In genomic region chr1:53687886-53688285, GRCh38 we compare ENCODE assay signal across 26 cellular contexts. TPM values are rescaled to one million over a fixed set of nuclear protein-coding genes. Genes with fewer than 3 reads are reported as not detected.
A peak's percentile ranks its signal among the peaks of the same experiment; 100 is the strongest.
DNase-seq lines count a peak whose midpoint lies in the region; ATAC-seq, FAIRE-seq and TF ChIP-seq lines count a peak whose summit lies in the region.
"Had no signal": no experiment of that assay in that cellular context is flagged by ENCODE, and none has a peak within 500 bp of the region (broad histone marks: within the 10 kb centered on the region; RNA-seq: fewer than 3 reads in every experiment).

No MANE protein-coding gene starts in this region.

- 4% methylated on average over 20 of the region's 20 CpGs for WGBS in K562 (ENCODE audit: insufficient coverage, low coverage, missing lambda C conversion rate)
- WGBS in endodermal cell (ENCODE audit: insufficient coverage in 1 of 2, insufficient read length in 1 of 2), 2 experiments = 83 to 89% methylated on average over 15 to 20 of the region's 20 CpGs

- no peaks in the 10 kb centered on the region for H3K27me3 Mint-ChIP-seq in endodermal cell (ENCODE audit: insufficient read depth)
- H3K27me3 Mint-ChIP-seq in neural progenitor cell (ENCODE audit: insufficient read depth, low read depth) = peaks cover 6% of the 10 kb centered on the region

- CTCF ChIA-PET in K562 (lab: Yijun Ruan, JAX; ENCODE audit: low intra/inter-chr PET ratio) = no interaction called here

- H3K9me3 ChIP-seq in K562 (replicated peaks; ENCODE audit: control insufficient read depth, insufficient read depth, low read depth, low read length) = no peaks in the 10 kb centered on the region
- H3K9me3 ChIP-seq in endodermal cell (ENCODE audit: control insufficient read depth, low read length) = no peaks in the 10 kb centered on the region
- H3K9me3 ChIP-seq in neural progenitor cell (ENCODE audit: low read depth) = no peaks in the 10 kb centered on the region
- no peaks in the 10 kb centered on the region for H3K9me3 ChIP-seq in left lung
- H3K9me3 ChIP-seq: SJSA1 had no signal

- no peaks in the 10 kb centered on the region for H3K79me2 ChIP-seq in K562 (ENCODE audit: control insufficient read depth, insufficient read depth, low read length)
- no peaks in the 10 kb centered on the region for H3K79me2 ChIP-seq in neural progenitor cell (ENCODE audit: low read depth)

- no peak for TF ChIP-seq RAD21 in K562 (CRISPR knock-in tag; conservative IDR thresholded peaks at IDR 0.05 in 1 of 2, IDR thresholded peaks at IDR 0.05 in 1 of 2)

- H3K27ac Mint-ChIP-seq in endodermal cell (no peak overlapping the region), neural progenitor cell (peak overlapping the region; percentile 46)

- H3K4me1 Mint-ChIP-seq in endodermal cell = peaks cover 34% of the 10 kb centered on the region
- H3K4me1 Mint-ChIP-seq in neural progenitor cell = peaks cover 38% of the 10 kb centered on the region

- H3K4me2 ChIP-seq in K562 (ENCODE audit: insufficient read depth, low read length) (no peak overlapping the region), neural progenitor cell (no peak overlapping the region)
- H3K4me2 ChIP-seq: PC-9 had no signal

- H3K9ac ChIP-seq in K562 (ENCODE audit: insufficient read depth in 1 of 2, low read depth in 2 of 2, low read length in 2 of 2) (no peak overlapping the region), endodermal cell (ENCODE audit: extremely low read depth, low read length, poor library complexity, severe bottlenecking) (no peak overlapping the region), neural progenitor cell (no peak overlapping the region)
- H3K9ac ChIP-seq: GM23248 had no signal

- H3K9me1 ChIP-seq in K562 (ENCODE audit: control insufficient read depth, insufficient read depth, low read length) = no peaks in the 10 kb centered on the region

- H3K36me3 ChIP-seq in K562 (ENCODE audit: control insufficient read depth, insufficient read depth, low read length) = no peaks in the 10 kb centered on the region
- H3K36me3 ChIP-seq in endodermal cell (ENCODE audit: control insufficient read depth, insufficient read depth, low read length) = no peaks in the 10 kb centered on the region
- no peaks in the 10 kb centered on the region for H3K36me3 ChIP-seq in neural progenitor cell
- no peaks in the 10 kb centered on the region for H3K36me3 ChIP-seq in left lung
- H3K36me3 ChIP-seq: SJSA1 had no signal

- POLR2A ChIA-PET in K562 (lab: Yijun Ruan, JAX) = interaction anchor here (0.6 kb wide), 1 partner anchor 311 kb away, joined by 3 read pairs; no protein-coding TSS in a partner anchor

- H2AFZ ChIP-seq in K562 (ENCODE audit: low read depth, low read length) (no peak overlapping the region), neural progenitor cell (replicated peaks) (no peak overlapping the region)
- H2AFZ ChIP-seq: GM23248, PC-9 had no signal

- peaks cover 30% of the 10 kb centered on the region for H4K20me1 ChIP-seq in K562 (replicated peaks; ENCODE audit: control insufficient read depth, insufficient read depth, low read length)
- no peaks in the 10 kb centered on the region for H4K20me1 ChIP-seq in neural progenitor cell (ENCODE audit: low read depth)

- H3F3A ChIP-seq in neural progenitor cell (ENCODE audit: low read depth) = no peaks in the 10 kb centered on the region

- no peak for FAIRE-seq in K562 (lab: Jason Lieb, UNC)
- FAIRE-seq: GM12892, GM19239, HTR-8/SVneo had no signal

- DNase-seq in ELF-1 (ENCODE audit: low read depth, low spot score) = peak; percentile 64
- DNase-seq in K562 (ENCODE audit: extremely low read depth in 1 of 4, low spot score in 3 of 4) = no peak
- DNase-seq in endodermal cell = peak; percentile 66
- DNase-seq in neural progenitor cell (ENCODE audit: low spot score) = no peak
- DNase-seq in NCI-H526 (lab: John Stamatoyannopoulos, UW) = no peak
- DNase-seq in left lung = no peak
- no peak for DNase-seq in foreskin melanocyte
- DNase-seq: 8988T, ACHN, Calu3, DMS79 treated with DMSO at 0.1 percent for 48 hours, GM23248, HCEC 1CT, KG1, MM.1S, NCI-H1694, NCI-H2029 treated with DMSO at 0.1 percent for 48 hours, NCI-H446 treated with DMSO at 0.1 percent for 48 hours, NCI-H526 treated with DMSO at 0.1 percent for 48 hours, PC-9 had no signal

- in situ Hi-C loops in K562 (cut with MboI) = no loop called here

- H3K4me3 Mint-ChIP-seq in endodermal cell = no peak overlapping the region
- H3K4me3 Mint-ChIP-seq in neural progenitor cell = no peak overlapping the region

- H3K36me3 Mint-ChIP-seq in endodermal cell (ENCODE audit: low read depth) (no peaks in the 10 kb centered on the region), neural progenitor cell (no peaks in the 10 kb centered on the region)

- H3K9me3 Mint-ChIP-seq in endodermal cell (no peaks in the 10 kb centered on the region), neural progenitor cell (peaks cover under 1% of the 10 kb centered on the region)

- no TSS peak for BruUV-seq in K562 (replicated peaks; lab: Mats Ljungman, UMichigan)

- H3K27me3 ChIP-seq in K562 (ENCODE audit: control insufficient read depth in 2 of 2, insufficient read depth in 2 of 2, low read length in 2 of 2) (peaks cover 59 to 96% of the 10 kb centered on the region in 2 experiments), endodermal cell (ENCODE audit: control insufficient read depth, insufficient read depth, low read length, poor library complexity, severe bottlenecking) (peaks cover under 1% of the 10 kb centered on the region), neural progenitor cell (peaks cover 13% of the 10 kb centered on the region), left lung (peaks cover 8 to 78% of the 10 kb centered on the region in 2 donors)
- H3K27me3 ChIP-seq: SJSA1 had no signal

- ATAC-seq in K562 = peak; percentile 5; the same call in 1 of the 3 replicates
- no peak for ATAC-seq in HG02981 (IDR thresholded peaks at IDR 0.05; ENCODE audit: unreplicated experiment)
- no peak for ATAC-seq in left lung
- ATAC-seq: Right ventricle myocardium inferior had no signal

- TF ChIP-seq CTCF in K562 (IDR thresholded peaks at IDR 0.05 in 2 of 3, conservative IDR thresholded peaks at IDR 0.05 in 1 of 3; ENCODE audit: insufficient read depth in 2 of 3, low read depth in 1 of 3, low read length in 3 of 3) = no peak
- TF ChIP-seq CTCF in endodermal cell (conservative IDR thresholded peaks at IDR 0.05) = no peak
- TF ChIP-seq CTCF in neural progenitor cell (IDR thresholded peaks at IDR 0.05) = no peak
- no peak for TF ChIP-seq CTCF in left lung (IDR thresholded peaks at IDR 0.05)

- TF ChIP-seq POLR2A in K562 (conservative IDR thresholded peaks at IDR 0.05) = no peak

- peaks cover 2 to 16% of the 10 kb centered on the region in 2 experiments; a peak in 2 of 5 replicates for H3K4me1 ChIP-seq in K562 (replicated peaks in 1 of 2; ENCODE audit: control insufficient read depth in 2 of 2, insufficient read depth in 2 of 2, low read length in 2 of 2)
- peaks cover 11% of the 10 kb centered on the region for H3K4me1 ChIP-seq in endodermal cell (ENCODE audit: control insufficient read depth, insufficient read depth, low read length)
- H3K4me1 ChIP-seq in neural progenitor cell = peaks cover 15% of the 10 kb centered on the region
- no peaks in the 10 kb centered on the region for H3K4me1 ChIP-seq in left lung

- no peak overlapping the region for H3K4me3 ChIP-seq in K562
- H3K4me3 ChIP-seq in endodermal cell (ENCODE audit: low read length) = no peak overlapping the region
- no peak overlapping the region for H3K4me3 ChIP-seq in neural progenitor cell
- H3K4me3 ChIP-seq in left lung = no peak overlapping the region
- H3K4me3 ChIP-seq: GM23248, PC-9, SJSA1 had no signal

- H3K27ac ChIP-seq in K562 (ENCODE audit: extremely low read depth, low read depth, low read length) (no peak overlapping the region), endodermal cell (ENCODE audit: low read depth, low read length) (no peak overlapping the region), neural progenitor cell (no peak overlapping the region), left lung (no peak overlapping the region)
- H3K27ac ChIP-seq: GM23248, PC-9, SJSA1 had no signal

- intact Hi-C loops in K562 (cut with micrococcal nuclease) (no loop called here), left lung (cut with DNase I) (no loop called here)

- no peak for TF ChIP-seq EP300 in K562 (IDR thresholded peaks at IDR 0.05; ENCODE audit: low read length)

TF ChIP-seq in K562, 482 proteins besides CTCF, POLR2A, EP300 and RAD21:
- TF ChIP-seq ZNF134 (CRISPR knock-in tag; conservative IDR thresholded peaks at IDR 0.05) = no peak
- no peak for TF ChIP-seq USF2 (CRISPR knock-in tag; IDR thresholded peaks at IDR 0.05)

RNA-seq across cellular contexts. Expression of gene GLIS1, which starts 51.1 kb away (rescaled TPM):
- not detected in 2 replicates for total RNA-seq in K562 (2011; cell fraction: chromatin; rRNA removed; ENCODE audit: low replicate concordance)
- not detected in 2 replicates for total RNA-seq in K562 (2011; cell fraction: nucleolus; rRNA removed)
- not detected in 2 replicates for total RNA-seq in K562 (2011; cell fraction: nucleoplasm; rRNA removed)
- total RNA-seq in K562 (2014; rRNA removed) (not detected in 2 replicates), K562 (2014; rRNA removed; fragmentation: Illumina TruSeq; extraction: Trizol) (not detected in 2 replicates), K562 (2015; rRNA removed; fragmentation: Illumina TruSeq; extraction: Trizol) (not detected in 2 replicates), K562 (2021) (not detected in 2 replicates), endodermal cell (1 to 10 TPM; 2.1 to 3.9 TPM), neural progenitor cell (ENCODE audit: low replicate concordance) (not detected in 2 replicates), left lung (not detected)
- polyA plus RNA-seq in K562 (2011; rRNA removed) (not detected in 2 replicates), K562 (2014; fragmentation: Illumina TruSeq; extraction: Trizol) (not detected in 2 replicates), K562 (2014; fragmentation: Nextera tagmentation; extraction: Ambion mirVana) (not detected), K562 (2014; rRNA removed) (not detected in 2 replicates)
- polyA plus RNA-seq in K562 (2011; cell fraction: cytosol; rRNA removed) = not detected in 2 replicates
- polyA plus RNA-seq in K562 (2011; cell fraction: nucleus; rRNA removed) = not detected in 2 replicates
- polyA plus RNA-seq in K562 (2012) = 0.24 TPM in 1 of 2 replicates, not detected in the other
- polyA minus RNA-seq in K562 (2011; rRNA and poly(A)+ RNA removed) = not detected in 2 replicates
- polyA minus RNA-seq in K562 (2011; cell fraction: cytosol; rRNA and poly(A)+ RNA removed) = not detected in 2 replicates
- polyA minus RNA-seq in K562 (2011; cell fraction: nucleus; rRNA and poly(A)+ RNA removed) = not detected in 2 replicates
- 0.43 TPM for polyA plus RNA-seq in endodermal cell (2013, experiment 1 of 2)
- polyA plus RNA-seq in endodermal cell (2013, experiment 2 of 2) = 0.25 TPM
- total RNA-seq: Calu3, PC-9, Right ventricle myocardium inferior had no signal

Comparison
In these comparisons a context has a peak if more than half of its experiments do, and no peak if none do; other contexts are left out.
1. DNase-seq: peak in ELF-1 (single experiment) and endodermal cell (single experiment); none in K562 (0 of 4), neural progenitor cell (single experiment), NCI-H526 (0 of 2), left lung (0 of 2) and foreskin melanocyte (single experiment).